Comparison of ENCODE assay signal across 8 cellular contexts in the genomic region with DNA sequence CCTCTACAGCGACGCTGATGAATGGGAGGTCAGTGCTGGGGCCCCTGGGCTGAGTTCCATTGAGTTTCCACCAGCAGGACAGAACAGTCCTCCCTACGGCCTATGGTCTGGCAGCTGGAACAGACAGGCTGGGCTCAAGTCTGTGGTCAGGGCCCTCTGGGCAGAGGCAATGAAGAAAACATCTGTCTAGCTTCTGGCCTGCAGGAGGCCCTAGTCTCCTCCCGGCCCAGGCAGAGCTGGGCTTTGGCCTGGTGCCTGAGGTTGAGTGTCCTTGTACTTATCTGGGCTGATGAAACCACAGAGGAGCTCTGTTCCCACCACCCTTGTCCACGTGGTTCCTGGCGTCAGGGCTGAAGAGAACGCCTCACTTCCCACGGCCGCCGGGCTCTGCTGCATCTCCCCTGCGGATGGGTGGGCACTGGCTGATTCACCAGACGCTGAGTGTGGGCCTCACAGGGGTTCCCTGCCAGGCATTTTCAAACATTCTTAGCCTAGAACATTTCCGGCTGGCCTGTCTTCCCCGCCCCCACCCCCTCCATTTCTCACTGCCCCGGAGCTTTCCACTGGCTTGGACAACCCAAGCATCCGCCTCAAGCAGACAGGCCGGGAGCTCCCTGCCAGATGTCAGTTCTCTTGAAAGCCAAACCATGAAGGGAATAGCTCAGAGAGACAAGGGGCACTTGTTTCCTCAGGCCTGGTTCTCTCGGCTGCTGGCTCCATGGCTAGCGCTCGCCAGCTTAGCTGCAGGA. TPM values are rescaled to one million over a fixed set of nuclear protein-coding genes. Genes with fewer than 3 reads are reported as not detected.
A peak's percentile ranks its signal among the peaks of the same experiment; 100 is the strongest.
DNase-seq lines count a peak whose midpoint lies in the region; ATAC-seq and TF ChIP-seq lines count a peak whose summit lies in the region.

No MANE protein-coding gene starts in this region.

- H3K4me1 ChIP-seq in Karpas-422 (ENCODE audit: low read length): peaks cover 43% of the 10 kb centered on the region
- H3K4me1 ChIP-seq in adrenal gland (replicated peaks in 1 of 2): peaks cover 45 to 72% of the 10 kb centered on the region in 2 donors

- no peaks in the 10 kb centered on the region for H3K79me2 ChIP-seq in Karpas-422 (ENCODE audit: low read length)

- H3K4me2 ChIP-seq in Karpas-422 (ENCODE audit: low read depth, low read length, poor library complexity, severe bottlenecking): peak overlapping the region; percentile 48

- peaks cover 9% of the 10 kb centered on the region; the same call in 1 of the 2 replicates for H3K36me3 ChIP-seq in Karpas-422 (ENCODE audit: insufficient read depth, low read length)
- no peaks in the 10 kb centered on the region for H3K36me3 ChIP-seq in adrenal gland (replicated peaks in 1 of 2)

- no peak overlapping the region for H2AFZ ChIP-seq in Karpas-422 (ENCODE audit: low read length)

- H3K9ac ChIP-seq in Karpas-422 (ENCODE audit: low read length): peak overlapping the region; percentile 31; the same call in 1 of the 2 replicates

- DNase-seq in Karpas-422: peak; percentile 46
- peak; percentile 95 to 99 (median 99) for DNase-seq in adrenal gland
- peak; percentile 99 for DNase-seq in left cardiac atrium
- DNase-seq in putamen (ENCODE audit: low spot score): peak; percentile 94
- DNase-seq in iPS-NIHi7 (ENCODE audit: extremely low spot score): no peak
- DNase-seq in effector CD8-positive, alpha-beta T cell (lab: John Stamatoyannopoulos, UW): no peak

- TF ChIP-seq POLR2A in adrenal gland (IDR thresholded peaks at IDR 0.05): peak in 1 of 2 donors; percentile 53

- 14 to 35% (median 24%) methylated on average over 8 to 20 of the region's 20 CpGs for WGBS in adrenal gland, 4 donors

- H3K9me3 ChIP-seq in Karpas-422 (ENCODE audit: low read length): no peaks in the 10 kb centered on the region
- H3K9me3 ChIP-seq in adrenal gland (replicated peaks in 1 of 3): no peaks in the 10 kb centered on the region

- H3K27me3 ChIP-seq in Karpas-422 (ENCODE audit: low read length) (no peaks in the 10 kb centered on the region), adrenal gland (no peaks in the 10 kb centered on the region)

- peaks cover 80% of the 10 kb centered on the region for H4K20me1 ChIP-seq in Karpas-422 (ENCODE audit: insufficient read depth, low read depth, low read length)

- TF ChIP-seq CTCF in GM12875 (IDR thresholded peaks at IDR 0.05; ENCODE audit: borderline replicate concordance, insufficient read depth, low read depth, low read length) (peak; percentile 20; the same call in 1 of the 2 replicates), adrenal gland (IDR thresholded peaks at IDR 0.05) (peak; percentile 24 to 76 (median 71))

- ATAC-seq in GM21737 (IDR thresholded peaks at IDR 0.05; ENCODE audit: unreplicated experiment) (peak; percentile 24), left cardiac atrium (peak; percentile 88 to 91)

- no peaks in the 10 kb centered on the region for H3K9me2 ChIP-seq in Karpas-422 (replicated peaks; ENCODE audit: insufficient read depth, low read length)

- H3K4me3 ChIP-seq in GM12875 (ENCODE audit: low read depth, low read length) (peak overlapping the region; percentile 17), Karpas-422 (ENCODE audit: low read length) (no peak overlapping the region), adrenal gland (peak overlapping the region in 1 of 4 donors; percentile 18)

- intact Hi-C loops in adrenal gland (cut with DNase I) (loop anchor here (5.0 kb wide), 1 partner anchor 159 kb away; the partner anchor contains the start of gene C15orf39 (in 2 of the 2)), left cardiac atrium (cut with DNase I) (loop anchor here in 1 of 2 donors (1.0 kb wide), 1 partner anchor 161 kb away; no protein-coding TSS in a partner anchor)

- peak overlapping the region; percentile 65 for H3K27ac ChIP-seq in Karpas-422 (ENCODE audit: low read length)
- peak overlapping the region; percentile 89 to 98 (median 95) for H3K27ac ChIP-seq in adrenal gland

RNA-seq across cellular contexts. Expression of gene PPCDC, which starts 20.3 kb away (rescaled TPM):
- total RNA-seq in Karpas-422 (2014; rRNA removed; shearing (Covaris generic); ENCODE audit: low replicate concordance): 19.3 and 30.6 TPM in 2 replicates
- total RNA-seq in adrenal gland (10 to 100 TPM; 19.4 to 36.4 (median 24.7) TPM), left cardiac atrium (1 to 10 TPM; 5.9 to 6.8 TPM)
- 10 to 100 TPM; 17.4 to 35.2 (median 31.8) TPM for polyA plus RNA-seq in adrenal gland

RNA-seq across cellular contexts. Expression of gene SCAMP5, which starts 48.3 kb away (rescaled TPM):
- total RNA-seq in Karpas-422 (2014; rRNA removed; shearing (Covaris generic); ENCODE audit: low replicate concordance): 46.6 and 54.0 TPM in 2 replicates
- total RNA-seq in adrenal gland: 10 to 100 TPM; 12.9 to 47.2 (median 29.1) TPM
- 10 to 100 TPM; 10.2 to 22.0 (median 19.7) TPM for polyA plus RNA-seq in adrenal gland
- 1 to 10 TPM; 4.5 to 5.7 TPM for total RNA-seq in left cardiac atrium

Comparison
In these comparisons a context has a peak if more than half of its experiments do, and no peak if none do; other contexts are left out.
1. DNase-seq: peak in Karpas-422 (single experiment), adrenal gland (7 of 7), left cardiac atrium (single experiment) and putamen (single experiment); none in iPS-NIHi7 (single experiment) and effector CD8-positive, alpha-beta T cell (single experiment).